Comparison of ENCODE assay signal across 1 cellular context in the genomic region with DNA sequence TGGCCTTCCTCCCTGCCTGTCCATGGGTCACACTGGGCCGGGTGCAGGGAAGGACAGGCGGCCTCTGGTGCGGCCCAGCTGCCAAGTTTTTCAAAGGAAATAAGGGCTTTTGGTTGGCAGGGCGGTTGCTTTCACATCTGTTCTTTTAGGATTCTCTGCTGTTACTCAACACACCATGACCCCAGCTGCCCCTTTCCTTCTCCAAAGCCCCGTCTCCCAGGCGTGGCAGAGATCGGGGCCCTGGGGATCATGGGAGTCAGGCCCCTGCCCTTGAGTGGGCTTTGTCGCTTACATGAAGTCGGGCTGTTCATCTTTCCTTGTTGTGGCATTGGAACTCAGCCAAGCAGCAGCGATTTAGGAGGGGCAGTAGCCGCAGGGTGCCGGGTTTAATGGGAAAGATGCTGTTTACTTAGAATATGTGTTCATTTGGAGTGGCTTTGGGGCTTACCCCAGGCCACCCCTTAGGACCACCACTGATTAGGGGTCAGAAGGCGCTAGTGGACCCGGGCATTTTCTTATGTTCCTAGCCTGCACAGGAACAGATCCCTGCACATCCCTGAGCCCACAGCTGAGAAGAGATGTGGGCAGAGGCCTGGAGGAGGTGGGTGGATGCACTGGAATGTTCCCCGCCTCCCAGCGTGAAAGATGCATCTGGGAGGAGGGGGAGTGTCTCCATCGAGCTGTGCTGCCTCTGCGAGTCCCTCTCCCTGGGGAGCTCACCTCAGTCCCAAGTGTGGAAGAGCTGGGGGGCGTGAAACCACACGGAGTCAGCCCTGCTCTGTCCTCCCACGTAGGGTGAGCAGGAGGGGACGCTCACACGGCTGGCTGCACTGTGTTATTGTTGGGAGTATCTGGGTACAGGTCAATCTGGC.
TF ChIP-seq lines count a peak whose summit lies in the region.

No MANE protein-coding gene starts in this region.

TF ChIP-seq in HepG2, 621 proteins besides CTCF, POLR2A, EP300 and RAD21 (continued from another document):
- TF ChIP-seq ZNF337 (CRISPR knock-in tag; IDR thresholded peaks at IDR 0.05; ENCODE audit: borderline replicate concordance, low read depth) (no peak), RXRB (CRISPR knock-in tag; IDR thresholded peaks at IDR 0.05; ENCODE audit: borderline replicate concordance) (peak; percentile 72), SOX6 (IDR thresholded peaks at IDR 0.05) (no peak), SOX6 (CRISPR knock-in tag; IDR thresholded peaks at IDR 0.05) (0 out of 2 replicates have a peak, but pooled peaks have one; percentile 24), ZNF841 (CRISPR knock-in tag; IDR thresholded peaks at IDR 0.05; ENCODE audit: borderline replicate concordance) (no peak), FOXO1 (CRISPR knock-in tag; IDR thresholded peaks at IDR 0.05) (peak; percentile 3; the same call in 1 of the 2 replicates), NR2F6 (IDR thresholded peaks at IDR 0.05) (no peak), NR2F6 (CRISPR knock-in tag; IDR thresholded peaks at IDR 0.05) (peak; percentile 35; the same call in 1 of the 2 replicates), ZNF687 (CRISPR knock-in tag; IDR thresholded peaks at IDR 0.05) (peak; percentile 36; the same call in 1 of the 2 replicates), MEIS1 (CRISPR knock-in tag; IDR thresholded peaks at IDR 0.05; ENCODE audit: borderline replicate concordance) (no peak), ZNF143 (CRISPR knock-in tag; IDR thresholded peaks at IDR 0.05) (peak; percentile 58; the same call in 1 of the 2 replicates), THRA (CRISPR knock-in tag; IDR thresholded peaks at IDR 0.05; ENCODE audit: borderline replicate concordance) (peak; percentile 92; the same call in 1 of the 2 replicates)
- TF ChIP-seq, protein P1, sequence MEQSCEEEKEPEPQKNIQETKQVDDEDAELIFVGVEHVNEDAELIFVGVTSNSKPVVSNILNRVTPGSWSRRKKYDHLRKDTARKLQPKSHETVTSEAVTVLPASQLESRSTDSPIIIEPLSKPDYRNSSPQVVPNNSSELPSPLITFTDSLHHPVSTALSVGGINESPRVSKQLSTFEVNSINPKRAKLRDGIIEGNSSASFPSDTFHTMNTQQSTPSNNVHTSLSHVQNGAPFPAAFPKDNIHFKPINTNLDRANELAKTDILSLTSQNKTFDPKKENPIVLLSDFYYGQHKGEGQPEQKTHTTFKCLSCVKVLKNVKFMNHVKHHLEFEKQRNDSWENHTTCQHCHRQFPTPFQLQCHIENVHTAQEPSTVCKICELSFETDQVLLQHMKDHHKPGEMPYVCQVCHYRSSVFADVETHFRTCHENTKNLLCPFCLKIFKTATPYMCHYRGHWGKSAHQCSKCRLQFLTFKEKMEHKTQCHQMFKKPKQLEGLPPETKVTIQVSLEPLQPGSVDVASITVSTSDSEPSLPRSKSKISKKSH (CRISPR knock-in tag; IDR thresholded peaks at IDR 0.05; ENCODE audit: borderline replicate concordance), result peak; percentile 52; the same call in 1 of the 2 replicates
